1 cellular context compared by ENCODE assay signal in the genomic region with DNA sequence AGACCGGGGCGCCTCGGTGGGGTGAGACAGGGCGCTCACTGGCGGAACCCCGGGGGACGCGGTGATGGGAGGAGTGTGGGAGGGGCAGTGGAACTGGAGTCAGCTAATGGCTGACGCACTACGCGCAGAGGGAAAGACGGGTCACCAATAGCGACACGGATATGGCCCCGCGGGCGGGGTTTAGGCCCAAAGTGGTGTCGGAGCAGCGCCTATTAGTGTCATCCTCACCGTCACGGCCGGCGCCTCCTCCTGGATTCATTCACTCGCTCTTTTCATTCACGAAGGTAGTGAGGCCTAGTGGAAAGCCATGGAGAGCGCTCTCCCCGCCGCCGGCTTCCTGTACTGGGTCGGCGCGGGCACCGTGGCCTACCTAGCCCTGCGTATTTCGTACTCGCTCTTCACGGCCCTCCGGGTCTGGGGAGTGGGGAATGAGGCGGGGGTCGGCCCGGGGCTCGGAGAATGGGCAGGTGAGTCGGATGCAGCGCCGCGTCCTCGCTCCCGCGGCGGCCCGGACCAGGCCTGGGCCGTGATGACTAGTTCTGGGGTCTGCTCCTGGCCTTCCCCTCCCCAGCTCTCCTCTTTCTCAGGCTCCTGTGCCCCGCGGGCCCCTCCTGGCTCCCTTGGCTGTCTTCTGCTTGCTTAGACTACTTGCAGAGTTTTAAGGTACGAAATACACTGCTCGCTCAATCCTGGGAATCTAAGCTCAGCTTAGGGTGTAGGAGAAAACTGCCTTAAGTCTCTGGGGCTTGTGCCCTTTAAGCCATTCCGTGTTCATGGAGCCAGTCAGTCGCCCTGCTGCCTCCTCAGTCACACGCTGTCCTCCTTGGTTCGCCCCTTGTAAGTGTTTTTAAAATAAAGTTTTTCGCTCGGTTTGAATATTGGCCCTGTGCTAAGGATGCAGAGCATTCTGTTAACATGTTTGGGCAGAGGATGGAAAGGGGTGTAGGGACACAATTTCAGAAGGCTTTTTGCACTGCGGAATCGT.
TF ChIP-seq lines count a peak whose summit lies in the region.

A gene (plus strand): TSS at position 218 of the 985 bp plus-strand sequence. CDS start 90 bp downstream, at position 308.

TF ChIP-seq in HepG2, 621 proteins besides CTCF, POLR2A, EP300 and RAD21 (continued from another document and continues in another):
- TF ChIP-seq, protein P1, sequence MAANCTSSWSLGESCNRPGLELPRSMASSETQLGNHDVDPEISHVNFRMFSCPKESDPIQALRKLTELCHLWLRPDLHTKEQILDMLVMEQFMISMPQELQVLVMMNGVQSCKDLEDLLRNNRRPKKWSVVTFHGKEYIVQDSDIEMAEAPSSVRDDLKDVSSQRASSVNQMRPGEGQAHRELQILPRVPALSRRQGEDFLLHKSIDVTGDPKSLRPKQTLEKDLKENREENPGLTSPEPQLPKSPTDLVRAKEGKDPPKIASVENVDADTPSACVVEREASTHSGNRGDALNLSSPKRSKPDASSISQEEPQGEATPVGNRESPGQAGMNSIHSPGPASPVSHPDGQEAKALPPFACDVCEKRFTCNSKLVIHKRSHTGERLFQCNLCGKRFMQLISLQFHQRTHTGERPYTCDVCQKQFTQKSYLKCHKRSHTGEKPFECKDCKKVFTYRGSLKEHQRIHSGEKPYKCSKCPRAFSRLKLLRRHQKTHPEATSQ (CRISPR knock-in tag; IDR thresholded peaks at IDR 0.05; ENCODE audit: borderline replicate concordance) = no peak; the same call in 1 of the 2 replicates
- TF ChIP-seq PCBP1 (IDR thresholded peaks at IDR 0.05; ENCODE audit: borderline replicate concordance, low read depth, low read length) (no peak), FOXP1 (IDR thresholded peaks at IDR 0.05) (no peak), FOXP1 (CRISPR knock-in tag; IDR thresholded peaks at IDR 0.05) (no peak), ZNF589 (CRISPR knock-in tag; conservative IDR thresholded peaks at IDR 0.05) (no peak; the same call in 1 of the 2 replicates), SIX4 (CRISPR knock-in tag; IDR thresholded peaks at IDR 0.05) (no peak; the same call in 1 of the 2 replicates), CBFB (CRISPR knock-in tag; IDR thresholded peaks at IDR 0.05) (no peak), ERF (CRISPR knock-in tag; IDR thresholded peaks at IDR 0.05) (peak; percentile 66), MLLT10 (CRISPR knock-in tag; IDR thresholded peaks at IDR 0.05) (no peak), MED8 (CRISPR knock-in tag; IDR thresholded peaks at IDR 0.05; ENCODE audit: insufficient replicate concordance) (no peak), NFIB (CRISPR knock-in tag; IDR thresholded peaks at IDR 0.05; ENCODE audit: borderline replicate concordance) (no peak), MTA3 (CRISPR knock-in tag; IDR thresholded peaks at IDR 0.05) (no peak), CHD4 (IDR thresholded peaks at IDR 0.05; ENCODE audit: borderline replicate concordance, low read length) (no peak), RBFOX2 (IDR thresholded peaks at IDR 0.05; ENCODE audit: low read depth, low read length) (peak; percentile 92), NFKB2 (CRISPR knock-in tag; IDR thresholded peaks at IDR 0.05; ENCODE audit: borderline replicate concordance) (peak; percentile 80; the same call in 1 of the 2 replicates), ATRX (CRISPR knock-in tag; IDR thresholded peaks at IDR 0.05; ENCODE audit: borderline replicate concordance) (no peak), ELF4 (CRISPR knock-in tag; IDR thresholded peaks at IDR 0.05; ENCODE audit: borderline replicate concordance) (no peak), SUZ12 (IDR thresholded peaks at IDR 0.05; ENCODE audit: low read depth, low read length) (no peak), ZNF605 (CRISPR knock-in tag; IDR thresholded peaks at IDR 0.05) (peak; percentile 67; the same call in 1 of the 2 replicates), HOXA9 (CRISPR knock-in tag; IDR thresholded peaks at IDR 0.05; ENCODE audit: borderline replicate concordance) (no peak), RBAK (CRISPR knock-in tag; IDR thresholded peaks at IDR 0.05) (no peak), ZNF530 (CRISPR knock-in tag; IDR thresholded peaks at IDR 0.05; ENCODE audit: low read depth) (no peak), XRCC5 (optimal IDR thresholded peaks at IDR 0.05; ENCODE audit: low read length) (no peak), HNRNPL (IDR thresholded peaks at IDR 0.05; ENCODE audit: low read depth, low read length) (0 out of 2 replicates have a peak, but pooled peaks have one; percentile 19), HOXA5 (CRISPR knock-in tag; IDR thresholded peaks at IDR 0.05) (no peak), ZNF557 (CRISPR knock-in tag; IDR thresholded peaks at IDR 0.05) (0 out of 2 replicates have a peak, but pooled peaks have one; percentile 67), MAFK (conservative IDR thresholded peaks at IDR 0.05 in 1 of 2, IDR thresholded peaks at IDR 0.05 in 1 of 2; ENCODE audit: low read length in 2 of 2) (no peak), SMYD3 (CRISPR knock-in tag; IDR thresholded peaks at IDR 0.05) (no peak), ZNF17 (CRISPR knock-in tag; IDR thresholded peaks at IDR 0.05) (no peak), ATAD3A (CRISPR knock-in tag; IDR thresholded peaks at IDR 0.05) (no peak), ZNF34 (CRISPR knock-in tag; IDR thresholded peaks at IDR 0.05; ENCODE audit: borderline replicate concordance) (no peak), SP5 (CRISPR knock-in tag; IDR thresholded peaks at IDR 0.05; ENCODE audit: borderline replicate concordance, low read depth) (peak; percentile 83), TEAD3 (CRISPR knock-in tag; optimal IDR thresholded peaks at IDR 0.05; ENCODE audit: borderline replicate concordance) (no peak), KLF11 (CRISPR knock-in tag; IDR thresholded peaks at IDR 0.05) (no peak), TCF12 (IDR thresholded peaks at IDR 0.05) (no peak), TCF12 (CRISPR knock-in tag; IDR thresholded peaks at IDR 0.05) (no peak), NBN (conservative IDR thresholded peaks at IDR 0.05) (no peak), CC2D1A (CRISPR knock-in tag; IDR thresholded peaks at IDR 0.05) (no peak), FLYWCH1 (CRISPR knock-in tag; IDR thresholded peaks at IDR 0.05) (no peak), ZNF556 (CRISPR knock-in tag; IDR thresholded peaks at IDR 0.05; ENCODE audit: borderline replicate concordance) (peak; percentile 88), HNRNPK (IDR thresholded peaks at IDR 0.05; ENCODE audit: low read depth, low read length, poor library complexity, severe bottlenecking) (no peak), ZNF720 (CRISPR knock-in tag; IDR thresholded peaks at IDR 0.05) (no peak)
- TF ChIP-seq, protein P2, sequence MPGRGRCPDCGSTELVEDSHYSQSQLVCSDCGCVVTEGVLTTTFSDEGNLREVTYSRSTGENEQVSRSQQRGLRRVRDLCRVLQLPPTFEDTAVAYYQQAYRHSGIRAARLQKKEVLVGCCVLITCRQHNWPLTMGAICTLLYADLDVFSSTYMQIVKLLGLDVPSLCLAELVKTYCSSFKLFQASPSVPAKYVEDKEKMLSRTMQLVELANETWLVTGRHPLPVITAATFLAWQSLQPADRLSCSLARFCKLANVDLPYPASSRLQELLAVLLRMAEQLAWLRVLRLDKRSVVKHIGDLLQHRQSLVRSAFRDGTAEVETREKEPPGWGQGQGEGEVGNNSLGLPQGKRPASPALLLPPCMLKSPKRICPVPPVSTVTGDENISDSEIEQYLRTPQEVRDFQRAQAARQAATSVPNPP (CRISPR knock-in tag; IDR thresholded peaks at IDR 0.05) = no peak
- TF ChIP-seq, protein P3, sequence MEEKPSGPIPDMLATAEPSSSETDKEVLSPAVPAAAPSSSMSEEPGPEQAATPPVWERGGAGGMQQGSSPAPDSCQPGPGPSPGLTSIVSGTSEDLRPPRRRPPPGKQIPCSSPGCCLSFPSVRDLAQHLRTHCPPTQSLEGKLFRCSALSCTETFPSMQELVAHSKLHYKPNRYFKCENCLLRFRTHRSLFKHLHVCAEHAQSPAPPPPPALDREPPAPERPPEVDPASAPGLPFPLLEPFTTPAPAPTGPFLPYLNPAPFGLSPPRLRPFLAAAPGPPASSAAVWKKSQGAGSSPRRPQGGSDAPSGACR (CRISPR knock-in tag; IDR thresholded peaks at IDR 0.05) = no peak
- TF ChIP-seq, protein P4, sequence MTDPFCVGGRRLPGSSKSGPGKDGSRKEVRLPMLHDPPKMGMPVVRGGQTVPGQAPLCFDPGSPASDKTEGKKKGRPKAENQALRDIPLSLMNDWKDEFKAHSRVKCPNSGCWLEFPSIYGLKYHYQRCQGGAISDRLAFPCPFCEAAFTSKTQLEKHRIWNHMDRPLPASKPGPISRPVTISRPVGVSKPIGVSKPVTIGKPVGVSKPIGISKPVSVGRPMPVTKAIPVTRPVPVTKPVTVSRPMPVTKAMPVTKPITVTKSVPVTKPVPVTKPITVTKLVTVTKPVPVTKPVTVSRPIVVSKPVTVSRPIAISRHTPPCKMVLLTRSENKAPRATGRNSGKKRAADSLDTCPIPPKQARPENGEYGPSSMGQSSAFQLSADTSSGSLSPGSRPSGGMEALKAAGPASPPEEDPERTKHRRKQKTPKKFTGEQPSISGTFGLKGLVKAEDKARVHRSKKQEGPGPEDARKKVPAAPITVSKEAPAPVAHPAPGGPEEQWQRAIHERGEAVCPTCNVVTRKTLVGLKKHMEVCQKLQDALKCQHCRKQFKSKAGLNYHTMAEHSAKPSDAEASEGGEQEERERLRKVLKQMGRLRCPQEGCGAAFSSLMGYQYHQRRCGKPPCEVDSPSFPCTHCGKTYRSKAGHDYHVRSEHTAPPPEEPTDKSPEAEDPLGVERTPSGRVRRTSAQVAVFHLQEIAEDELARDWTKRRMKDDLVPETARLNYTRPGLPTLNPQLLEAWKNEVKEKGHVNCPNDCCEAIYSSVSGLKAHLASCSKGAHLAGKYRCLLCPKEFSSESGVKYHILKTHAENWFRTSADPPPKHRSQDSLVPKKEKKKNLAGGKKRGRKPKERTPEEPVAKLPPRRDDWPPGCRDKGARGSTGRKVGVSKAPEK (CRISPR knock-in tag; IDR thresholded peaks at IDR 0.05; ENCODE audit: borderline replicate concordance) = no peak
- TF ChIP-seq, protein P5, sequence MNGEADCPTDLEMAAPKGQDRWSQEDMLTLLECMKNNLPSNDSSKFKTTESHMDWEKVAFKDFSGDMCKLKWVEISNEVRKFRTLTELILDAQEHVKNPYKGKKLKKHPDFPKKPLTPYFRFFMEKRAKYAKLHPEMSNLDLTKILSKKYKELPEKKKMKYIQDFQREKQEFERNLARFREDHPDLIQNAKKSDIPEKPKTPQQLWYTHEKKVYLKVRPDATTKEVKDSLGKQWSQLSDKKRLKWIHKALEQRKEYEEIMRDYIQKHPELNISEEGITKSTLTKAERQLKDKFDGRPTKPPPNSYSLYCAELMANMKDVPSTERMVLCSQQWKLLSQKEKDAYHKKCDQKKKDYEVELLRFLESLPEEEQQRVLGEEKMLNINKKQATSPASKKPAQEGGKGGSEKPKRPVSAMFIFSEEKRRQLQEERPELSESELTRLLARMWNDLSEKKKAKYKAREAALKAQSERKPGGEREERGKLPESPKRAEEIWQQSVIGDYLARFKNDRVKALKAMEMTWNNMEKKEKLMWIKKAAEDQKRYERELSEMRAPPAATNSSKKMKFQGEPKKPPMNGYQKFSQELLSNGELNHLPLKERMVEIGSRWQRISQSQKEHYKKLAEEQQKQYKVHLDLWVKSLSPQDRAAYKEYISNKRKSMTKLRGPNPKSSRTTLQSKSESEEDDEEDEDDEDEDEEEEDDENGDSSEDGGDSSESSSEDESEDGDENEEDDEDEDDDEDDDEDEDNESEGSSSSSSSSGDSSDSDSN (CRISPR knock-in tag; IDR thresholded peaks at IDR 0.05) = peak; percentile 94
- TF ChIP-seq, protein P6, sequence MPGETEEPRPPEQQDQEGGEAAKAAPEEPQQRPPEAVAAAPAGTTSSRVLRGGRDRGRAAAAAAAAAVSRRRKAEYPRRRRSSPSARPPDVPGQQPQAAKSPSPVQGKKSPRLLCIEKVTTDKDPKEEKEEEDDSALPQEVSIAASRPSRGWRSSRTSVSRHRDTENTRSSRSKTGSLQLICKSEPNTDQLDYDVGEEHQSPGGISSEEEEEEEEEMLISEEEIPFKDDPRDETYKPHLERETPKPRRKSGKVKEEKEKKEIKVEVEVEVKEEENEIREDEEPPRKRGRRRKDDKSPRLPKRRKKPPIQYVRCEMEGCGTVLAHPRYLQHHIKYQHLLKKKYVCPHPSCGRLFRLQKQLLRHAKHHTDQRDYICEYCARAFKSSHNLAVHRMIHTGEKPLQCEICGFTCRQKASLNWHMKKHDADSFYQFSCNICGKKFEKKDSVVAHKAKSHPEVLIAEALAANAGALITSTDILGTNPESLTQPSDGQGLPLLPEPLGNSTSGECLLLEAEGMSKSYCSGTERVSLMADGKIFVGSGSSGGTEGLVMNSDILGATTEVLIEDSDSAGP (CRISPR knock-in tag; IDR thresholded peaks at IDR 0.05; ENCODE audit: borderline replicate concordance) = peak; percentile 79
- TF ChIP-seq, protein P7, sequence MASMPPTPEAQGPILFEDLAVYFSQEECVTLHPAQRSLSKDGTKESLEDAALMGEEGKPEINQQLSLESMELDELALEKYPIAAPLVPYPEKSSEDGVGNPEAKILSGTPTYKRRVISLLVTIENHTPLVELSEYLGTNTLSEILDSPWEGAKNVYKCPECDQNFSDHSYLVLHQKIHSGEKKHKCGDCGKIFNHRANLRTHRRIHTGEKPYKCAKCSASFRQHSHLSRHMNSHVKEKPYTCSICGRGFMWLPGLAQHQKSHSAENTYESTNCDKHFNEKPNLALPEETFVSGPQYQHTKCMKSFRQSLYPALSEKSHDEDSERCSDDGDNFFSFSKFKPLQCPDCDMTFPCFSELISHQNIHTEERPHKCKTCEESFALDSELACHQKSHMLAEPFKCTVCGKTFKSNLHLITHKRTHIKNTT (CRISPR knock-in tag; IDR thresholded peaks at IDR 0.05) = no peak
- TF ChIP-seq, protein P8, sequence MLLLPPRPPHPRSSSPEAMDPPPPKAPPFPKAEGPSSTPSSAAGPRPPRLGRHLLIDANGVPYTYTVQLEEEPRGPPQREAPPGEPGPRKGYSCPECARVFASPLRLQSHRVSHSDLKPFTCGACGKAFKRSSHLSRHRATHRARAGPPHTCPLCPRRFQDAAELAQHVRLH (CRISPR knock-in tag; IDR thresholded peaks at IDR 0.05; ENCODE audit: borderline replicate concordance, low read depth) = no peak
- TF ChIP-seq, protein P9, sequence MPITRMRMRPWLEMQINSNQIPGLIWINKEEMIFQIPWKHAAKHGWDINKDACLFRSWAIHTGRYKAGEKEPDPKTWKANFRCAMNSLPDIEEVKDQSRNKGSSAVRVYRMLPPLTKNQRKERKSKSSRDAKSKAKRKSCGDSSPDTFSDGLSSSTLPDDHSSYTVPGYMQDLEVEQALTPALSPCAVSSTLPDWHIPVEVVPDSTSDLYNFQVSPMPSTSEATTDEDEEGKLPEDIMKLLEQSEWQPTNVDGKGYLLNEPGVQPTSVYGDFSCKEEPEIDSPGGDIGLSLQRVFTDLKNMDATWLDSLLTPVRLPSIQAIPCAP (CRISPR knock-in tag; IDR thresholded peaks at IDR 0.05; ENCODE audit: low read depth) = no peak
- TF ChIP-seq, protein P10, sequence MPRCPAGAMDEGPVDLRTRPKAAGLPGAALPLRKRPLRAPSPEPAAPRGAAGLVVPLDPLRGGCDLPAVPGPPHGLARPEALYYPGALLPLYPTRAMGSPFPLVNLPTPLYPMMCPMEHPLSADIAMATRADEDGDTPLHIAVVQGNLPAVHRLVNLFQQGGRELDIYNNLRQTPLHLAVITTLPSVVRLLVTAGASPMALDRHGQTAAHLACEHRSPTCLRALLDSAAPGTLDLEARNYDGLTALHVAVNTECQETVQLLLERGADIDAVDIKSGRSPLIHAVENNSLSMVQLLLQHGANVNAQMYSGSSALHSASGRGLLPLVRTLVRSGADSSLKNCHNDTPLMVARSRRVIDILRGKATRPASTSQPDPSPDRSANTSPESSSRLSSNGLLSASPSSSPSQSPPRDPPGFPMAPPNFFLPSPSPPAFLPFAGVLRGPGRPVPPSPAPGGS (CRISPR knock-in tag; IDR thresholded peaks at IDR 0.05) = no peak; the same call in 1 of the 2 replicates
